10 cellular contexts compared by ENCODE assay signal in the genomic region with DNA sequence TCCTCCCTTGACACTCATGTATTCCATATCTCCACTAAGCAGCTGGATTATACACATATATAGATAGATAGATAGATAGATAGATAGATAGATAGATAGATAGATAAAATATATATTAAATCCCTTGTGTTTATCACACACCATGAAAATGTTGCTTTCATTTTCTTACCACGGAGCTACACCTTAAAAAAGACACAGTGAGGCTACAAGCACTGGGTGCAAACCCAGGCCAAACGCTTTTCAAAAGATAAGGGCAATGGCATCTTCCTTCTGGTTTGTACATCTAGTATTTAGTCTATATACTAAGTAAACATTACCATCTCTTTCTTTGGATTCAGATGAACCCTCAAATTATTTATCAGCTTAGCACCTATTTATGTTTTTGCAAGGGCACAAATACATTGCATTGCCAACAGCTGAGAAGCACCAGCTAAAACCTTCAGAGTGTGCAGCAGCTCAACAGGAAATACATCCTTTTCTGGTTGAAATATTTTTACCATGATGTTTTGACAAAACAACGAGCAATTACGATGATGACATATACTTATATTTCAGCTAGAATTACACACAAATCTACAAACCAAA.
DNase-seq lines count a peak whose midpoint lies in the region; ATAC-seq, FAIRE-seq and TF ChIP-seq lines count a peak whose summit lies in the region.
"Had no signal": no experiment of that assay in that cellular context is flagged by ENCODE, and none has a peak within 500 bp of the region (broad histone marks: within the 10 kb centered on the region; RNA-seq: fewer than 3 reads in every experiment).

No MANE protein-coding gene starts in this region.

- DNase-seq in iPS-NIHi11 (ENCODE audit: low spot score) (no peak), left ventricle myocardium superior (no peak), thyroid gland (no peak), DMS79 (lab: John Stamatoyannopoulos, UW) (no peak)

- H3K36me3 ChIP-seq in thyroid gland: peaks cover 0 to 7% of the 10 kb centered on the region in 2 donors

- H3K27ac ChIP-seq in thyroid gland: no peak overlapping the region

- H3K4me1 ChIP-seq in thyroid gland: no peaks in the 10 kb centered on the region

- peak; percentile 85 for FAIRE-seq in endometrium (lab: Jason Lieb, UNC)
- FAIRE-seq: frontal cortex had no signal

- H3K4me3 ChIP-seq in thyroid gland (replicated peaks in 1 of 3): no peak overlapping the region

- no peaks in the 10 kb centered on the region for H3K27me3 ChIP-seq in thyroid gland

- no peak for TF ChIP-seq CTCF in thyroid gland (IDR thresholded peaks at IDR 0.05)

- WGBS in thyroid gland, 2 donors: 71 to 73% methylated on average over 4 of the region's 4 CpGs

- TF ChIP-seq POLR2A in thyroid gland (IDR thresholded peaks at IDR 0.05): no peak

- ATAC-seq in GM18498 (IDR thresholded peaks at IDR 0.05; ENCODE audit: unreplicated experiment): peak; percentile 57
- peak; percentile 55 for ATAC-seq in GM21447 (IDR thresholded peaks at IDR 0.05; ENCODE audit: unreplicated experiment)
- ATAC-seq in HG03457 (IDR thresholded peaks at IDR 0.05; ENCODE audit: unreplicated experiment): peak; percentile 45
- no peak for ATAC-seq in left ventricle myocardium superior
- ATAC-seq: sciatic nerve had no signal

- intact Hi-C loops in left ventricle myocardium superior (cut with micrococcal nuclease): no loop called here
- intact Hi-C loops in thyroid gland (cut with DNase I): no loop called here

- H3K9me3 ChIP-seq in thyroid gland: no peaks in the 10 kb centered on the region
